Comparison of ENCODE assay signal across 17 cellular contexts in the genomic region with DNA sequence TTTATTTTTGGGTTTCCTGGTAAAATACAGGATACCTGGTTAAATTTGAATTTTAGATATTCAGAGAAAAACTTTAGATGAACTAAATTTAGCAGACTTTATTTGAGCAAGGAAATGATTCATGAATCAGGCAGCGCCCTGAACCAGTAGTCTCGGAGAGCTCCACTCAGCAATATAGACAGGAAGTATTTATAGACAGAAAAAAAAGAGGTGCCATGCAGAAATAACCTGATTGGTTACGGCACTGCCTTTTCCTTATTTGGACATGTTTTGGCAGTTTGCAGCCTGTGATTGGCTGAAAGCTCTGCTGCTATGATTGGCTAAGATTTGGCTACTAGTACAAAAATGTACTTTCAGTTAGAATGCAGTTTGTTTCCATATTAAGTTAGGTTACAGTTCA.
DNase-seq lines count a peak whose midpoint lies in the region; FAIRE-seq and TF ChIP-seq lines count a peak whose summit lies in the region.
"Had no signal": no experiment of that assay in that cellular context is flagged by ENCODE, and none has a peak within 500 bp of the region (broad histone marks: within the 10 kb centered on the region; RNA-seq: fewer than 3 reads in every experiment).

No MANE protein-coding gene starts in this region.

- H3K36me3 ChIP-seq in HEK293 (ENCODE audit: control insufficient read depth in 2 of 2, insufficient read depth in 1 of 2, low read length in 2 of 2) (no peaks in the 10 kb centered on the region), H1 (ENCODE audit: control insufficient read depth in 2 of 4, insufficient read depth in 4 of 4, low read length in 3 of 4) (no peaks in the 10 kb centered on the region)
- H3K36me3 ChIP-seq: BLaER1 had no signal

- no peak for TF ChIP-seq POLR2A in H1 (IDR thresholded peaks at IDR 0.05; ENCODE audit: control extremely low read depth in 1 of 2, low read depth in 2 of 2, low read length in 2 of 2)

- H3K4me3 ChIP-seq in HEK293 (ENCODE audit: low read depth, low read length) (no peak overlapping the region), H1 (ENCODE audit: extremely low read depth in 1 of 4, insufficient read depth in 2 of 4, low read depth in 3 of 4, low read length in 4 of 4) (no peak overlapping the region)
- H3K4me3 ChIP-seq: BLaER1, testis had no signal

- DNase-seq in NAMALWA (ENCODE audit: low spot score) (peak; percentile 31), H1 (ENCODE audit: low read depth in 1 of 2, low spot score in 2 of 2) (no peak), non-pigmented ciliary epithelial cell (ENCODE audit: low read depth) (peak; percentile 19), frontal cortex (ENCODE audit: low spot score in 2 of 2) (no peak), GM13976 (ENCODE audit: low spot score) (no peak), SIG-M5 treated with dmso at 0.1 percent for 504 hours (lab: John Stamatoyannopoulos, UW; ENCODE audit: unreplicated experiment) (no peak)
- DNase-seq: activated effector memory CD4-positive, alpha-beta T cell treated with Interleukin-2 at 50 U/mL for 16 hours; effector memory CD4-positive, alpha-beta T cell; left cardiac atrium; NCI-H1436 treated with DMSO at 0.1 percent for 48 hours; NCI-H2227 treated with DMSO at 0.1 percent for 48 hours; SK-N-SH; T1000; testis had no signal

- H2AFZ ChIP-seq in H1 (ENCODE audit: low read length) = no peak overlapping the region

- H3K4me1 ChIP-seq in HEK293 (ENCODE audit: control insufficient read depth, insufficient read depth, low read length) (no peaks in the 10 kb centered on the region), H1 (replicated peaks in 1 of 4; ENCODE audit: control insufficient read depth in 3 of 4, insufficient read depth in 4 of 4, low read length in 3 of 4) (no peaks in the 10 kb centered on the region; a peak in 1 of 7 replicates)
- H3K4me1 ChIP-seq: BLaER1, testis had no signal

- POLR2A ChIA-PET in HEK293 (lab: Yijun Ruan, JAX) (no interaction called here), H1 (lab: Charles Lee; ENCODE audit: partially characterized antibody) (no interaction called here)

- H3K4ac ChIP-seq in H1 (replicated peaks; ENCODE audit: insufficient read length, low read depth, low read length) = no peak overlapping the region

- 95% methylated on average over 3 of the region's 3 CpGs; no CpG with 5 or more reads in 1 of the 2 experiments for WGBS in H1 (ENCODE audit: extremely low coverage in 1 of 2, insufficient coverage in 1 of 2, insufficient read length in 1 of 2, insufficient replicate concordance in 2 of 2, low coverage in 1 of 2, low lambda C conversion rate in 2 of 2, missing lambda C conversion rate in 1 of 2), 2 experiments

- no peaks in the 10 kb centered on the region for H4K20me1 ChIP-seq in H1 (replicated peaks in 1 of 2; ENCODE audit: control insufficient read depth in 1 of 2, insufficient read depth in 2 of 2, low read length in 2 of 2)
- H4K20me1 ChIP-seq: BLaER1 had no signal

- no peak overlapping the region for H2AK5ac ChIP-seq in H1 (ENCODE audit: low read depth, low read length)

- no peaks in the 10 kb centered on the region; the same call in 1 of the 2 replicates for H3K23me2 ChIP-seq in H1 (ENCODE audit: low read depth, low read length)

- H4K91ac ChIP-seq in H1 (replicated peaks; ENCODE audit: insufficient read length, low read length) = no peak overlapping the region

- TF ChIP-seq RAD21 in H1 (IDR thresholded peaks at IDR 0.05 in 1 of 2, conservative IDR thresholded peaks at IDR 0.05 in 1 of 2; ENCODE audit: low read depth in 2 of 2, low read length in 2 of 2) = no peak

- H2BK12ac ChIP-seq in H1 (ENCODE audit: low read depth, low read length) = no peak overlapping the region

- H2BK120ac ChIP-seq in H1 (replicated peaks; ENCODE audit: low read depth, low read length) = no peak overlapping the region

- no peak overlapping the region for H2BK20ac ChIP-seq in H1 (ENCODE audit: low read length)

- no peak overlapping the region for H3K4me2 ChIP-seq in H1 (ENCODE audit: insufficient read depth in 1 of 2, low read depth in 2 of 2, low read length in 2 of 2)
- H3K4me2 ChIP-seq: BLaER1, KMS-11, SK-N-SH had no signal

- no peak overlapping the region for H4K5ac ChIP-seq in H1 (ENCODE audit: insufficient read length, low read depth, low read length)

- no peak overlapping the region for H2BK15ac ChIP-seq in H1 (ENCODE audit: low read length)

- H3K27ac ChIP-seq in HEK293 (ENCODE audit: extremely low read depth, low read depth, low read length) = no peak overlapping the region
- H3K27ac ChIP-seq in H1 (ENCODE audit: low read depth, low read length) = no peak overlapping the region
- H3K27ac ChIP-seq: BLaER1, KMS-11, testis had no signal

- H3K56ac ChIP-seq in H1 (replicated peaks; ENCODE audit: insufficient read length, low read depth, low read length) = no peak overlapping the region

- H3K79me2 ChIP-seq in H1 (ENCODE audit: control insufficient read depth in 1 of 2, insufficient read depth in 2 of 2, low read length in 2 of 2) = no peaks in the 10 kb centered on the region

- H3K9me3 ChIP-seq in HEK293 (ENCODE audit: control insufficient read depth, insufficient read depth, low read depth, low read length) (no peaks in the 10 kb centered on the region), H1 (ENCODE audit: insufficient read depth in 2 of 2, low read depth in 1 of 2, low read length in 1 of 2) (no peaks in the 10 kb centered on the region)
- H3K9me3 ChIP-seq: BLaER1, SK-N-SH, testis had no signal

- TF ChIP-seq EP300 in H1 (IDR thresholded peaks at IDR 0.05; ENCODE audit: borderline replicate concordance in 1 of 2, low read depth in 2 of 2, low read length in 2 of 2) = no peak

- no peaks in the 10 kb centered on the region for H3K27me3 ChIP-seq in H1 (replicated peaks in 1 of 4; ENCODE audit: control insufficient read depth in 3 of 4, extremely low read depth in 1 of 4, insufficient read depth in 3 of 4, low read length in 3 of 4)
- H3K27me3 ChIP-seq: BLaER1, testis had no signal

- H2BK5ac ChIP-seq in H1 (ENCODE audit: low read depth, low read length) = no peak overlapping the region

- no peaks in the 10 kb centered on the region for H3K79me1 ChIP-seq in H1 (ENCODE audit: low read depth, low read length)

- H3K9ac ChIP-seq in H1 (replicated peaks in 1 of 4; ENCODE audit: extremely low read depth in 1 of 4, low read depth in 3 of 4, low read length in 3 of 4) = no peak overlapping the region
- H3K9ac ChIP-seq: BLaER1, KMS-11, SK-N-SH had no signal

- FAIRE-seq in H1 (lab: Jason Lieb, UNC) (no peak), frontal cortex (lab: Jason Lieb, UNC) (no peak)

- CTCF ChIA-PET in HEK293 (lab: Yijun Ruan, JAX) = no interaction called here
- CTCF ChIA-PET in H1 (lab: Charles Lee; ENCODE audit: partially characterized antibody) = interaction anchor here (1.3 kb wide), 1 partner anchor 100 kb away, joined by 4 read pairs; no protein-coding TSS in a partner anchor

- TF ChIP-seq CTCF in HEK293 (tag by site-specific recombination; IDR thresholded peaks at IDR 0.05) (no peak), H1 (IDR thresholded peaks at IDR 0.05; ENCODE audit: control extremely low read depth in 1 of 3, insufficient read depth in 1 of 3, low read depth in 1 of 3, low read length in 3 of 3) (no peak), GM13976 (IDR thresholded peaks at IDR 0.05; ENCODE audit: borderline replicate concordance, control extremely low read depth, extremely low read depth, insufficient read depth, missing control alignments) (no peak)

- no peak overlapping the region for H3K18ac ChIP-seq in H1 (ENCODE audit: extremely low read depth, low read length)

- in situ Hi-C loops in GM13976 (cut with MboI; ENCODE audit: low sequenced_read_pairs, unreplicated experiment) = no loop called here

- H3K14ac ChIP-seq in H1 (ENCODE audit: insufficient read length) = no peak overlapping the region

- no peak overlapping the region for H3K23ac ChIP-seq in H1 (ENCODE audit: insufficient read length)

- no peak overlapping the region for H4K8ac ChIP-seq in H1 (ENCODE audit: extremely low read depth, insufficient read depth, low read length)

TF ChIP-seq in HEK293, 187 proteins besides CTCF, POLR2A, EP300 and RAD21:
- TF ChIP-seq ZNF677 (tag by site-specific recombination; IDR thresholded peaks at IDR 0.05) (no peak), ZNF549 (tag by site-specific recombination; IDR thresholded peaks at IDR 0.05) (peak; percentile 90)

TF ChIP-seq in H1, 55 proteins besides CTCF, POLR2A, EP300 and RAD21:
- TF ChIP-seq SP4 (IDR thresholded peaks at IDR 0.05; ENCODE audit: low read length) = no peak
- peak; percentile 92 for TF ChIP-seq SRF (IDR thresholded peaks at IDR 0.05; ENCODE audit: low read depth, low read length)
- TF ChIP-seq, protein P1, sequence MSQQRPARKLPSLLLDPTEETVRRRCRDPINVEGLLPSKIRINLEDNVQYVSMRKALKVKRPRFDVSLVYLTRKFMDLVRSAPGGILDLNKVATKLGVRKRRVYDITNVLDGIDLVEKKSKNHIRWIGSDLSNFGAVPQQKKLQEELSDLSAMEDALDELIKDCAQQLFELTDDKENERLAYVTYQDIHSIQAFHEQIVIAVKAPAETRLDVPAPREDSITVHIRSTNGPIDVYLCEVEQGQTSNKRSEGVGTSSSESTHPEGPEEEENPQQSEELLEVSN (IDR thresholded peaks at IDR 0.05) = no peak
- no peak for TF ChIP-seq NANOG (IDR thresholded peaks at IDR 0.05; ENCODE audit: insufficient read depth, low read depth, low read length, poor library complexity, severe bottlenecking)
- no peak for TF ChIP-seq HDAC2 (IDR thresholded peaks at IDR 0.05; ENCODE audit: borderline replicate concordance in 1 of 2, low read depth in 2 of 2, low read length in 2 of 2)
- no peak for TF ChIP-seq SP1 (IDR thresholded peaks at IDR 0.05; ENCODE audit: low read depth, low read length)

Comparison
In these comparisons a context has a peak if more than half of its experiments do, and no peak if none do; other contexts are left out.
1. DNase-seq: peak in NAMALWA (single experiment) and non-pigmented ciliary epithelial cell (single experiment); none in H1 (0 of 2), frontal cortex (0 of 2), GM13976 (single experiment) and SIG-M5 treated with dmso at 0.1 percent for 504 hours (single experiment).